Comparison of ENCODE assay signal across 19 cellular contexts in the genomic region with DNA sequence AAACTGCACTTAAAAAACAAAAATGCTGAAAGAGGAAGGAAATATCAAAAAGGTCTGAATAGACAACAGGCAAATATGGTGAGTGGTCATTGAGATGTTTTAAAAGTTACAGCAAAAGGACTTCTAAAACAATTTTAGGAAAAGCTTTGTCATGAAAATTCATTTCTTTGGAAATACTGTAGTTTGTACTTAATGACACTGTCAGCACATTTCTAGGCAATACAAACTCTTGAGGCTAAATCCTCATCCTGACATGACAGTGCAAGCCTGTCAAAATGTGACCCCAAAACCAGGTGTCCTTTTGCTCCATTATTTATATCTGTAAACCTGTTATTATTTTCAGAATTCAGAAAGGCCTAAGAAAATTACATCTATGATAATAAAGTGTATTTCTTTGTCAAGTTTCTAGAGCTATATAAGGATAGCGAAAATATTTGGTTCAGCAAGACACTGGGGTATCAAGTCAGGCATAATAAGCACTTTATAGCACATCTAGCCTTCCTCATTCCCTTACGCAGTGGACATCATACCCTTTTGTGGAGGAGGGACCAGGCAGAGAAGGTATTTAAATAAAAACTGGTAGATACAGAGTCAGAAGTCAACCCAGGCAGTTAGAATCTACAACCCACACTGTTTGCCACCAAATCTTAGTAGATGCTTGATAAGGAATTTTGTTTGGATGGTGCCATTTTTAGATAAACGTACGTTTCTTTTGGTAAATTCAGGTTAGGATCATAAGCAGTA. TPM values are rescaled to one million over a fixed set of nuclear protein-coding genes. Genes with fewer than 3 reads are reported as not detected.
DNase-seq lines count a peak whose midpoint lies in the region; ATAC-seq, FAIRE-seq and TF ChIP-seq lines count a peak whose summit lies in the region.
"Had no signal": no experiment of that assay in that cellular context is flagged by ENCODE, and none has a peak within 500 bp of the region (broad histone marks: within the 10 kb centered on the region; RNA-seq: fewer than 3 reads in every experiment).

No MANE protein-coding gene starts in this region.

- peaks cover 28% of the 10 kb centered on the region for H3K4me1 Mint-ChIP-seq in activated T-cell treated with anti-CD3 and anti-CD28 coated beads, Interleukin-2, amount 50 U/mL, for 72 hours (ENCODE audit: low read depth)
- peaks cover 11% of the 10 kb centered on the region for H3K4me1 Mint-ChIP-seq in activated T-cell treated with anti-CD3 and anti-CD28 coated beads, Interleukin-2, amount 50 U/mL, for 4 hours (ENCODE audit: low read depth)
- H3K4me1 Mint-ChIP-seq in stimulated activated memory B cell treated with anti-CD40 and anti-IgM and Interleukin-4, amounts not matched to agents 10 μg/mL and 1 μg/mL and 100 μg/mL, for 72 hours = peaks cover 30% of the 10 kb centered on the region

- H3K27ac ChIP-seq in K562 (ENCODE audit: extremely low read depth, low read depth, low read length) = no peak overlapping the region
- peak overlapping the region in 9 of 59 donors; percentile 2 to 41 (median 16) for H3K27ac ChIP-seq in dorsolateral prefrontal cortex
- H3K27ac ChIP-seq in pancreas = no peak overlapping the region
- H3K27ac ChIP-seq: GM23248, KMS-11 had no signal

- no peak overlapping the region for H3K4me3 Mint-ChIP-seq in activated T-cell treated with anti-CD3 and anti-CD28 coated beads, Interleukin-2, amount 50 U/mL, for 72 hours
- no peak overlapping the region for H3K4me3 Mint-ChIP-seq in activated T-cell treated with anti-CD3 and anti-CD28 coated beads, Interleukin-2, amount 50 U/mL, for 4 hours
- no peak overlapping the region for H3K4me3 Mint-ChIP-seq in stimulated activated memory B cell treated with anti-CD40 and anti-IgM and Interleukin-4, amounts not matched to agents 10 μg/mL and 1 μg/mL and 100 μg/mL, for 72 hours
- H3K4me3 Mint-ChIP-seq: CD4-positive, alpha-beta T cell had no signal

- 65% methylated on average over 4 of the region's 4 CpGs for WGBS in K562 (ENCODE audit: insufficient coverage, low coverage, missing lambda C conversion rate)
- 70 to 77% methylated on average over 4 of the region's 4 CpGs for WGBS in pancreas, 2 donors

- H3K27ac Mint-ChIP-seq in activated T-cell treated with anti-CD3 and anti-CD28 coated beads, Interleukin-2, amount 50 U/mL, for 72 hours = peak overlapping the region; percentile 30
- peak overlapping the region; percentile 28 for H3K27ac Mint-ChIP-seq in stimulated activated memory B cell treated with anti-CD40 and anti-IgM and Interleukin-4, amounts not matched to agents 10 μg/mL and 1 μg/mL and 100 μg/mL, for 72 hours
- H3K27ac Mint-ChIP-seq: CD4-positive, alpha-beta T cell had no signal

- no peaks in the 10 kb centered on the region for H3K27me3 Mint-ChIP-seq in activated T-cell treated with anti-CD3 and anti-CD28 coated beads, Interleukin-2, amount 50 U/mL, for 72 hours (ENCODE audit: low read depth)
- H3K27me3 Mint-ChIP-seq in activated T-cell treated with anti-CD3 and anti-CD28 coated beads, Interleukin-2, amount 50 U/mL, for 4 hours (ENCODE audit: low read depth) = no peaks in the 10 kb centered on the region
- no peaks in the 10 kb centered on the region for H3K27me3 Mint-ChIP-seq in stimulated activated memory B cell treated with anti-CD40 and anti-IgM and Interleukin-4, amounts not matched to agents 10 μg/mL and 1 μg/mL and 100 μg/mL, for 72 hours
- H3K27me3 Mint-ChIP-seq: CD4-positive, alpha-beta T cell had no signal

- H3K9me3 ChIP-seq in K562 (replicated peaks; ENCODE audit: control insufficient read depth, insufficient read depth, low read depth, low read length) = no peaks in the 10 kb centered on the region
- H3K9me3 ChIP-seq in pancreas = no peaks in the 10 kb centered on the region

- BruUV-seq in K562 (replicated peaks; lab: Mats Ljungman, UMichigan) = no TSS peak

- no peaks in the 10 kb centered on the region for H3K9me3 Mint-ChIP-seq in activated T-cell treated with anti-CD3 and anti-CD28 coated beads, Interleukin-2, amount 50 U/mL, for 72 hours
- H3K9me3 Mint-ChIP-seq in activated T-cell treated with anti-CD3 and anti-CD28 coated beads, Interleukin-2, amount 50 U/mL, for 4 hours = no peaks in the 10 kb centered on the region
- H3K9me3 Mint-ChIP-seq in stimulated activated memory B cell treated with anti-CD40 and anti-IgM and Interleukin-4, amounts not matched to agents 10 μg/mL and 1 μg/mL and 100 μg/mL, for 72 hours = no peaks in the 10 kb centered on the region
- H3K9me3 Mint-ChIP-seq: CD4-positive, alpha-beta T cell had no signal

- no peak for DNase-seq in activated T-cell treated with anti-CD3 and anti-CD28 coated beads, Interleukin-2, amount 50 U/mL, for 72 hours
- DNase-seq in activated T-cell treated with anti-CD3 and anti-CD28 coated beads, Interleukin-2, amount 50 U/mL, for 4 hours = no peak
- DNase-seq in GM12892 (ENCODE audit: insufficient read length) (no peak), K562 (ENCODE audit: extremely low read depth in 1 of 4, low spot score in 3 of 4) (no peak), dorsolateral prefrontal cortex (no peak), pancreas (no peak), inferior parietal cortex (ENCODE audit: extremely low spot score) (no peak)
- DNase-seq: CD4-positive, alpha-beta T cell; DND-41; GDM1; GM23248; MM.1S; NCI-H1105; NCI-H1694 treated with DMSO at 0.1 percent for 48 hours; NCI-H69; PC-3 had no signal

- no peak for ATAC-seq in activated T-cell treated with anti-CD3 and anti-CD28 coated beads, Interleukin-2, amount 50 U/mL, for 72 hours (replicated peaks in 1 of 2)
- ATAC-seq in activated T-cell treated with anti-CD3 and anti-CD28 coated beads, Interleukin-2, amount 50 U/mL, for 4 hours = no peak
- ATAC-seq in K562 (no peak), pancreas (no peak)
- ATAC-seq in stimulated activated memory B cell treated with anti-CD40 and anti-IgM and Interleukin-4, amounts not matched to agents 10 μg/mL and 1 μg/mL and 100 μg/mL, for 72 hours = no peak
- ATAC-seq: PC-3 had no signal

- intact Hi-C loops in K562 (cut with micrococcal nuclease) (no loop called here), dorsolateral prefrontal cortex (cut with DNase I) (no loop called here), pancreas (cut with DNase I) (loop anchor here in 2 of 3 donors (10.0 kb wide), 2 partner anchors 188 to 268 kb away; no protein-coding TSS in a partner anchor)

- no peak overlapping the region for H3K9ac ChIP-seq in K562 (ENCODE audit: insufficient read depth in 1 of 2, low read depth in 2 of 2, low read length in 2 of 2)
- H3K9ac ChIP-seq: GM23248, KMS-11 had no signal

- POLR2A ChIA-PET in K562 (lab: Yijun Ruan, JAX) = interaction anchor here (0.6 to 3.7 kb wide), 2 partner anchors 10 to 186 kb away, joined by 3 to 28 read pairs; no protein-coding TSS in a partner anchor

- H3K4me3 ChIP-seq in K562 (no peak overlapping the region), dorsolateral prefrontal cortex (no peak overlapping the region), pancreas (no peak overlapping the region)
- H3K4me3 ChIP-seq: GM23248 had no signal

- peaks cover 3 to 10% of the 10 kb centered on the region in 2 experiments; a peak in 4 of 5 replicates for H3K4me1 ChIP-seq in K562 (replicated peaks in 1 of 2; ENCODE audit: control insufficient read depth in 2 of 2, insufficient read depth in 2 of 2, low read length in 2 of 2)
- H3K4me1 ChIP-seq in pancreas = peaks cover 0 to 4% (median 0%) of the 10 kb centered on the region in 3 donors

- FAIRE-seq in GM12892 (lab: Jason Lieb, UNC) (no peak), K562 (lab: Jason Lieb, UNC) (no peak), pancreas (lab: Jason Lieb, UNC) (no peak)
- FAIRE-seq: D721Med had no signal

- no peak overlapping the region for H2AFZ ChIP-seq in K562 (ENCODE audit: low read depth, low read length)
- H2AFZ ChIP-seq: GM23248 had no signal

- TF ChIP-seq POLR2A in GM12892 (IDR thresholded peaks at IDR 0.05; ENCODE audit: low read depth, low read length) = peak; percentile 30; the same call in 1 of the 2 replicates
- no peak for TF ChIP-seq POLR2A in K562 (conservative IDR thresholded peaks at IDR 0.05)

- TF ChIP-seq RAD21 in K562 (CRISPR knock-in tag; conservative IDR thresholded peaks at IDR 0.05 in 1 of 2, IDR thresholded peaks at IDR 0.05 in 1 of 2) = no peak

- in situ Hi-C loops in K562 (cut with MboI) = no loop called here

- H3K4me2 ChIP-seq in K562 (ENCODE audit: insufficient read depth, low read length) = no peak overlapping the region
- H3K4me2 ChIP-seq: KMS-11 had no signal

- H3K36me3 ChIP-seq in K562 (ENCODE audit: control insufficient read depth, insufficient read depth, low read length) = peaks cover 61% of the 10 kb centered on the region
- H3K36me3 ChIP-seq in pancreas = peaks cover 0 to 13% (median 5%) of the 10 kb centered on the region in 3 donors

- TF ChIP-seq CTCF in K562 (IDR thresholded peaks at IDR 0.05 in 2 of 3, conservative IDR thresholded peaks at IDR 0.05 in 1 of 3; ENCODE audit: insufficient read depth in 2 of 3, low read depth in 1 of 3, low read length in 3 of 3) (no peak), dorsolateral prefrontal cortex (IDR thresholded peaks at IDR 0.05 in 54 of 56, conservative IDR thresholded peaks at IDR 0.05 in 2 of 56; ENCODE audit: low read depth in 1 of 56, partially characterized antibody in 56 of 56) (no peak), pancreas (IDR thresholded peaks at IDR 0.05) (no peak)

- H3K27me3 ChIP-seq in K562 (ENCODE audit: control insufficient read depth in 2 of 2, insufficient read depth in 2 of 2, low read length in 2 of 2) (no peaks in the 10 kb centered on the region), dorsolateral prefrontal cortex (no peaks in the 10 kb centered on the region), pancreas (no peaks in the 10 kb centered on the region)

- H3K79me2 ChIP-seq in K562 (ENCODE audit: control insufficient read depth, insufficient read depth, low read length) = peaks cover 50% of the 10 kb centered on the region

- TF ChIP-seq EP300 in K562 (IDR thresholded peaks at IDR 0.05; ENCODE audit: low read length) = no peak

- no peaks in the 10 kb centered on the region for H4K20me1 ChIP-seq in K562 (replicated peaks; ENCODE audit: control insufficient read depth, insufficient read depth, low read length)

- peaks cover 6 to 16% of the 10 kb centered on the region in 2 donors for H3K36me3 Mint-ChIP-seq in activated T-cell treated with anti-CD3 and anti-CD28 coated beads, Interleukin-2, amount 50 U/mL, for 72 hours (ENCODE audit: insufficient read depth in 2 of 2)
- H3K36me3 Mint-ChIP-seq in activated T-cell treated with anti-CD3 and anti-CD28 coated beads, Interleukin-2, amount 50 U/mL, for 4 hours (ENCODE audit: insufficient read depth) = peaks cover 13% of the 10 kb centered on the region
- H3K36me3 Mint-ChIP-seq in stimulated activated memory B cell treated with anti-CD40 and anti-IgM and Interleukin-4, amounts not matched to agents 10 μg/mL and 1 μg/mL and 100 μg/mL, for 72 hours = peaks cover 30% of the 10 kb centered on the region

- H3K9me1 ChIP-seq in K562 (ENCODE audit: control insufficient read depth, insufficient read depth, low read length) = no peaks in the 10 kb centered on the region

- CTCF ChIA-PET in K562 (lab: Yijun Ruan, JAX; ENCODE audit: low intra/inter-chr PET ratio) = interaction anchor here (0.6 kb wide), 1 partner anchor 272 kb away, joined by 3 read pairs; no protein-coding TSS in a partner anchor

RNA-seq across cellular contexts. Expression of gene SIAH1, which starts 28.4 kb away (rescaled TPM):
- 10 to 100 TPM; 28.2 to 30.4 TPM for total RNA-seq in activated T-cell treated with anti-CD3 and anti-CD28 coated beads, Interleukin-2, amount 50 U/mL, for 72 hours
- 10 to 100 TPM in 2 of 3 donors, 1 to 10 TPM in 1; 10.0 to 12.2 (median 10.4) TPM for total RNA-seq in activated T-cell treated with anti-CD3 and anti-CD28 coated beads, Interleukin-2, amount 50 U/mL, for 4 hours
- 15.3 TPM for polyA plus RNA-seq in GM12892 (2012; ENCODE audit: missing spikeins)
- 28.3 and 61.3 TPM in 2 replicates for total RNA-seq in K562 (2011; cell fraction: chromatin; rRNA removed; ENCODE audit: low replicate concordance)
- total RNA-seq in K562 (2011; cell fraction: nucleolus; rRNA removed) = 17.8 and 25.7 TPM in 2 replicates
- total RNA-seq in K562 (2011; cell fraction: nucleoplasm; rRNA removed) = 37.4 and 58.5 TPM in 2 replicates
- total RNA-seq in K562 (2014; rRNA removed) (10.9 and 11.2 TPM in 2 replicates), K562 (2014; rRNA removed; fragmentation: Illumina TruSeq; extraction: Trizol) (14.3 and 17.4 TPM in 2 replicates), K562 (2015; rRNA removed; fragmentation: Illumina TruSeq; extraction: Trizol) (12.5 and 12.7 TPM in 2 replicates), K562 (2021) (11.9 and 13.7 TPM in 2 replicates), dorsolateral prefrontal cortex (10 to 100 TPM; 20.1 to 37.6 (median 27.7) TPM), pancreas (10 to 100 TPM in 3 of 6 donors, 1 to 10 TPM in 3; 7.2 to 13.2 (median 9.8) TPM)
- polyA plus RNA-seq in K562 (2011; rRNA removed) (11.7 and 13.0 TPM in 2 replicates), K562 (2014; fragmentation: Illumina TruSeq; extraction: Trizol) (13.1 and 13.5 TPM in 2 replicates), K562 (2014; fragmentation: Nextera tagmentation; extraction: Ambion mirVana) (1 to 10 TPM; 4.1 to 6.5 TPM), K562 (2014; rRNA removed) (9.6 and 14.0 TPM in 2 replicates), pancreas (10 to 100 TPM in 1 of 2 donors, 1 to 10 TPM in 1; 6.0 to 10.7 TPM)
- 9.5 and 11.8 TPM in 2 replicates for polyA plus RNA-seq in K562 (2011; cell fraction: cytosol; rRNA removed)
- polyA plus RNA-seq in K562 (2011; cell fraction: nucleus; rRNA removed) = 9.6 and 15.1 TPM in 2 replicates
- polyA plus RNA-seq in K562 (2012) = 9.5 and 13.5 TPM in 2 replicates
- polyA minus RNA-seq in K562 (2011; rRNA and poly(A)+ RNA removed) = 18.0 and 18.4 TPM in 2 replicates
- 6.7 and 9.7 TPM in 2 replicates for polyA minus RNA-seq in K562 (2011; cell fraction: cytosol; rRNA and poly(A)+ RNA removed)
- polyA minus RNA-seq in K562 (2011; cell fraction: nucleus; rRNA and poly(A)+ RNA removed) = 9.2 and 18.0 TPM in 2 replicates

Comparison
In these comparisons a context has a peak if more than half of its experiments do, and no peak if none do; other contexts are left out.
1. intact Hi-C loops: an anchor here in pancreas (10.0 kb wide); none called in K562 and dorsolateral prefrontal cortex.